In genomic region chr16:84138824-84139627, GRCh38 we compare ENCODE assay signal across 1 cellular context.
TF ChIP-seq lines count a peak whose summit lies in the region.

No MANE protein-coding gene starts in this region.

TF ChIP-seq in K562, 482 proteins besides CTCF, POLR2A, EP300 and RAD21 (continues in another document):
- TF ChIP-seq GABPB2 (CRISPR knock-in tag; conservative IDR thresholded peaks at IDR 0.05) (peak; percentile 51; the same call in 1 of the 2 replicates), TAL1 (IDR thresholded peaks at IDR 0.05) (peak; percentile 45; the same call in 1 of the 2 replicates), MAX (CRISPR knock-in tag; IDR thresholded peaks at IDR 0.05) (peak; percentile 58), ZBTB17 (CRISPR knock-in tag; IDR thresholded peaks at IDR 0.05) (no peak), ARHGAP35 (IDR thresholded peaks at IDR 0.05; ENCODE audit: partially characterized antibody) (no peak), MBD2 (IDR thresholded peaks at IDR 0.05; ENCODE audit: borderline replicate concordance, low read depth) (no peak), TRIM28 (IDR thresholded peaks at IDR 0.05) (0 out of 2 replicates have a peak, but pooled peaks have one; percentile 44), SIX5 (IDR thresholded peaks at IDR 0.05; ENCODE audit: borderline replicate concordance in 1 of 2, insufficient read depth in 1 of 2, low read depth in 1 of 2, low read length in 2 of 2) (no peak), ATF6 (CRISPR knock-in tag; IDR thresholded peaks at IDR 0.05) (no peak), HMBOX1 (IDR thresholded peaks at IDR 0.05) (peak; percentile 65; the same call in 1 of the 2 replicates), GMEB1 (CRISPR knock-in tag; IDR thresholded peaks at IDR 0.05) (no peak; the same call in 1 of the 2 replicates), ZNF280A (IDR thresholded peaks at IDR 0.05; ENCODE audit: low read depth, partially characterized antibody) (no peak), NRF1 (conservative IDR thresholded peaks at IDR 0.05 in 1 of 2, IDR thresholded peaks at IDR 0.05 in 1 of 2) (peak; percentile 27 to 45; a peak in 2 of 4 replicates), SMARCA5 (IDR thresholded peaks at IDR 0.05) (peak; percentile 52; the same call in 1 of the 2 replicates), DACH1 (IDR thresholded peaks at IDR 0.05; ENCODE audit: partially characterized antibody) (no peak), E4F1 (CRISPR knock-in tag; IDR thresholded peaks at IDR 0.05; ENCODE audit: borderline replicate concordance) (no peak), ZBTB2 (IDR thresholded peaks at IDR 0.05) (peak; percentile 51; the same call in 1 of the 2 replicates), SMAD4 (CRISPR knock-in tag; conservative IDR thresholded peaks at IDR 0.05) (peak; percentile 55), SETDB1 (IDR thresholded peaks at IDR 0.05; ENCODE audit: low read length) (no peak), HMGN3 (IDR thresholded peaks at IDR 0.05; ENCODE audit: borderline replicate concordance, extremely low read depth, insufficient read length, low read depth, low read length) (no peak), KHSRP (IDR thresholded peaks at IDR 0.05) (no peak), ETV1 (tag; conservative IDR thresholded peaks at IDR 0.05; ENCODE audit: low read depth) (peak; percentile 57), ATF7 (IDR thresholded peaks at IDR 0.05) (peak; percentile 84; the same call in 1 of the 2 replicates), SRF (CRISPR knock-in tag; IDR thresholded peaks at IDR 0.05) (peak; percentile 54 to 56; a peak in 1 of 4 replicates), ZNF175 (CRISPR knock-in tag; IDR thresholded peaks at IDR 0.05; ENCODE audit: low read depth) (peak; percentile 90), SUPT5H (IDR thresholded peaks at IDR 0.05) (peak; percentile 59), ZNF274 (IDR thresholded peaks at IDR 0.05; ENCODE audit: borderline replicate concordance, low read depth, low read length) (no peak), ZNF586 (CRISPR knock-in tag; conservative IDR thresholded peaks at IDR 0.05) (no peak), KAT7 (CRISPR knock-in tag; IDR thresholded peaks at IDR 0.05; ENCODE audit: borderline replicate concordance) (peak; percentile 82), ZKSCAN8 (CRISPR knock-in tag; IDR thresholded peaks at IDR 0.05) (peak; percentile 68; the same call in 1 of the 2 replicates), FOXA3 (CRISPR knock-in tag; conservative IDR thresholded peaks at IDR 0.05 in 1 of 2, IDR thresholded peaks at IDR 0.05 in 1 of 2) (peak in 1 of 2 experiments; percentile 62; a peak in 1 of 4 replicates), CBX5 (IDR thresholded peaks at IDR 0.05; ENCODE audit: borderline replicate concordance, low read depth) (no peak), TAF1 (IDR thresholded peaks at IDR 0.05; ENCODE audit: control insufficient read depth, extremely low read depth, insufficient read depth, low read length, severe bottlenecking) (peak; percentile 45), FOXJ2 (tag; IDR thresholded peaks at IDR 0.05) (peak; percentile 79), RCOR1 (IDR thresholded peaks at IDR 0.05; ENCODE audit: borderline replicate concordance in 1 of 2, low read depth in 2 of 2, low read length in 2 of 2) (peak in 1 of 2 experiments; percentile 92; a peak in 2 of 4 replicates), LEF1 (IDR thresholded peaks at IDR 0.05) (peak; percentile 98), CSDE1 (IDR thresholded peaks at IDR 0.05) (no peak), UBTF (IDR thresholded peaks at IDR 0.05; ENCODE audit: borderline replicate concordance in 1 of 2, low read depth in 2 of 2, low read length in 2 of 2) (0 out of 4 replicates have a peak, but pooled peaks of 1 of the 2 experiments have one; percentile 5), FOSL1 (tag; conservative IDR thresholded peaks at IDR 0.05) (peak; percentile 37), ETV5 (CRISPR knock-in tag; IDR thresholded peaks at IDR 0.05; ENCODE audit: low read depth) (peak; percentile 67; the same call in 1 of the 2 replicates), ASH1L (IDR thresholded peaks at IDR 0.05; ENCODE audit: borderline replicate concordance, low read depth, partially characterized antibody) (no peak), ZNF354B (CRISPR knock-in tag; IDR thresholded peaks at IDR 0.05) (no peak), ZNF583 (CRISPR knock-in tag; IDR thresholded peaks at IDR 0.05) (peak; percentile 79; the same call in 1 of the 2 replicates), FOXM1 (IDR thresholded peaks at IDR 0.05; ENCODE audit: low read depth) (0 out of 2 replicates have a peak, but pooled peaks have one; percentile 45), FOXM1 (CRISPR knock-in tag; IDR thresholded peaks at IDR 0.05; ENCODE audit: low read depth) (no peak), TBL1XR1 (IDR thresholded peaks at IDR 0.05; ENCODE audit: low read length in 2 of 2) (peak; percentile 35 to 58; a peak in 1 of 4 replicates), REST (CRISPR knock-in tag; IDR thresholded peaks at IDR 0.05; ENCODE audit: low read depth) (peak; percentile 75; the same call in 1 of the 2 replicates), IRF9 (tag; IDR thresholded peaks at IDR 0.05) (peak; percentile 71)
